3 cellular contexts compared by ENCODE assay signal in genomic region chr3:32186097-32186496, GRCh38.
TF ChIP-seq lines count a peak whose summit lies in the region.

No MANE protein-coding gene starts in this region.

TF ChIP-seq in H1, 55 proteins besides CTCF, POLR2A, EP300 and RAD21:
- TF ChIP-seq NANOG (IDR thresholded peaks at IDR 0.05; ENCODE audit: insufficient read depth, low read depth, low read length, poor library complexity, severe bottlenecking) (no peak), SP1 (IDR thresholded peaks at IDR 0.05; ENCODE audit: low read depth, low read length) (0 out of 2 replicates have a peak, but pooled peaks have one; percentile 53)

TF ChIP-seq in liver, 16 proteins besides CTCF, POLR2A, EP300 and RAD21:
- peak; percentile 92 to 94 for TF ChIP-seq RXRA (IDR thresholded peaks at IDR 0.05)
- TF ChIP-seq SP1 (IDR thresholded peaks at IDR 0.05) = peak; percentile 88
- TF ChIP-seq, protein P1, sequence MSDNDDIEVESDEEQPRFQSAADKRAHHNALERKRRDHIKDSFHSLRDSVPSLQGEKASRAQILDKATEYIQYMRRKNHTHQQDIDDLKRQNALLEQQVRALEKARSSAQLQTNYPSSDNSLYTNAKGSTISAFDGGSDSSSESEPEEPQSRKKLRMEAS (IDR thresholded peaks at IDR 0.05) = peak; percentile 55
- peak; percentile 91 to 92 for TF ChIP-seq HNF4A (conservative IDR thresholded peaks at IDR 0.05)
- TF ChIP-seq TAF1 (conservative IDR thresholded peaks at IDR 0.05) = no peak
- TF ChIP-seq GABPA (IDR thresholded peaks at IDR 0.05 in 1 of 2, conservative IDR thresholded peaks at IDR 0.05 in 1 of 2) = no peak
- TF ChIP-seq FOXA1 (IDR thresholded peaks at IDR 0.05) = no peak
- TF ChIP-seq, protein P2, sequence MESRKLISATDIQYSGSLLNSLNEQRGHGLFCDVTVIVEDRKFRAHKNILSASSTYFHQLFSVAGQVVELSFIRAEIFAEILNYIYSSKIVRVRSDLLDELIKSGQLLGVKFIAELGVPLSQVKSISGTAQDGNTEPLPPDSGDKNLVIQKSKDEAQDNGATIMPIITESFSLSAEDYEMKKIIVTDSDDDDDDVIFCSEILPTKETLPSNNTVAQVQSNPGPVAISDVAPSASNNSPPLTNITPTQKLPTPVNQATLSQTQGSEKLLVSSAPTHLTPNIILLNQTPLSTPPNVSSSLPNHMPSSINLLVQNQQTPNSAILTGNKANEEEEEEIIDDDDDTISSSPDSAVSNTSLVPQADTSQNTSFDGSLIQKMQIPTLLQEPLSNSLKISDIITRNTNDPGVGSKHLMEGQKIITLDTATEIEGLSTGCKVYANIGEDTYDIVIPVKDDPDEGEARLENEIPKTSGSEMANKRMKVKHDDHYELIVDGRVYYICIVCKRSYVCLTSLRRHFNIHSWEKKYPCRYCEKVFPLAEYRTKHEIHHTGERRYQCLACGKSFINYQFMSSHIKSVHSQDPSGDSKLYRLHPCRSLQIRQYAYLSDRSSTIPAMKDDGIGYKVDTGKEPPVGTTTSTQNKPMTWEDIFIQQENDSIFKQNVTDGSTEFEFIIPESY (IDR thresholded peaks at IDR 0.05) = no peak
- TF ChIP-seq NR2F2 (IDR thresholded peaks at IDR 0.05) = peak; percentile 93
- peak; percentile 26 for TF ChIP-seq FOXA2 (IDR thresholded peaks at IDR 0.05)
- TF ChIP-seq EGR1 (IDR thresholded peaks at IDR 0.05; ENCODE audit: low read depth in 2 of 2) = no peak
- peak; percentile 75 for TF ChIP-seq HNF4G (IDR thresholded peaks at IDR 0.05)
- TF ChIP-seq, protein P3, sequence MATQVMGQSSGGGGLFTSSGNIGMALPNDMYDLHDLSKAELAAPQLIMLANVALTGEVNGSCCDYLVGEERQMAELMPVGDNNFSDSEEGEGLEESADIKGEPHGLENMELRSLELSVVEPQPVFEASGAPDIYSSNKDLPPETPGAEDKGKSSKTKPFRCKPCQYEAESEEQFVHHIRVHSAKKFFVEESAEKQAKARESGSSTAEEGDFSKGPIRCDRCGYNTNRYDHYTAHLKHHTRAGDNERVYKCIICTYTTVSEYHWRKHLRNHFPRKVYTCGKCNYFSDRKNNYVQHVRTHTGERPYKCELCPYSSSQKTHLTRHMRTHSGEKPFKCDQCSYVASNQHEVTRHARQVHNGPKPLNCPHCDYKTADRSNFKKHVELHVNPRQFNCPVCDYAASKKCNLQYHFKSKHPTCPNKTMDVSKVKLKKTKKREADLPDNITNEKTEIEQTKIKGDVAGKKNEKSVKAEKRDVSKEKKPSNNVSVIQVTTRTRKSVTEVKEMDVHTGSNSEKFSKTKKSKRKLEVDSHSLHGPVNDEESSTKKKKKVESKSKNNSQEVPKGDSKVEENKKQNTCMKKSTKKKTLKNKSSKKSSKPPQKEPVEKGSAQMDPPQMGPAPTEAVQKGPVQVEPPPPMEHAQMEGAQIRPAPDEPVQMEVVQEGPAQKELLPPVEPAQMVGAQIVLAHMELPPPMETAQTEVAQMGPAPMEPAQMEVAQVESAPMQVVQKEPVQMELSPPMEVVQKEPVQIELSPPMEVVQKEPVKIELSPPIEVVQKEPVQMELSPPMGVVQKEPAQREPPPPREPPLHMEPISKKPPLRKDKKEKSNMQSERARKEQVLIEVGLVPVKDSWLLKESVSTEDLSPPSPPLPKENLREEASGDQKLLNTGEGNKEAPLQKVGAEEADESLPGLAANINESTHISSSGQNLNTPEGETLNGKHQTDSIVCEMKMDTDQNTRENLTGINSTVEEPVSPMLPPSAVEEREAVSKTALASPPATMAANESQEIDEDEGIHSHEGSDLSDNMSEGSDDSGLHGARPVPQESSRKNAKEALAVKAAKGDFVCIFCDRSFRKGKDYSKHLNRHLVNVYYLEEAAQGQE (IDR thresholded peaks at IDR 0.05) = peak; percentile 77
- peak in 1 of 2 donors; percentile 40 for TF ChIP-seq JUND (IDR thresholded peaks at IDR 0.05)
- TF ChIP-seq ATF3 (IDR thresholded peaks at IDR 0.05) = no peak
- TF ChIP-seq YY1 (IDR thresholded peaks at IDR 0.05) = peak; percentile 94

TF ChIP-seq in SK-N-SH, 30 proteins besides CTCF, POLR2A, EP300 and RAD21:
- TF ChIP-seq GABPA (IDR thresholded peaks at IDR 0.05; ENCODE audit: low read depth) (no peak), SIN3A (IDR thresholded peaks at IDR 0.05; ENCODE audit: borderline replicate concordance, low read depth, low read length) (no peak), SMC3 (IDR thresholded peaks at IDR 0.05; ENCODE audit: low read depth, low read length) (no peak), FOSL2 (IDR thresholded peaks at IDR 0.05; ENCODE audit: borderline replicate concordance, low read depth) (no peak), MXI1 (IDR thresholded peaks at IDR 0.05; ENCODE audit: low read depth, low read length) (no peak), CHD2 (IDR thresholded peaks at IDR 0.05; ENCODE audit: low read length, partially characterized antibody) (no peak), YY1 (IDR thresholded peaks at IDR 0.05; ENCODE audit: low read depth) (no peak), RCOR1 (IDR thresholded peaks at IDR 0.05; ENCODE audit: low read length) (no peak), TAF1 (IDR thresholded peaks at IDR 0.05; ENCODE audit: borderline replicate concordance, low read depth, low read length) (no peak), NFIC (IDR thresholded peaks at IDR 0.05; ENCODE audit: borderline replicate concordance) (no peak), TCF12 (IDR thresholded peaks at IDR 0.05) (no peak), GATA2 (CRISPR knock-in tag; IDR thresholded peaks at IDR 0.05) (no peak), FOXM1 (IDR thresholded peaks at IDR 0.05; ENCODE audit: low read depth) (no peak), EZH2phosphoT487 (IDR thresholded peaks at IDR 0.05; ENCODE audit: borderline replicate concordance, low read depth) (no peak), MEF2A (IDR thresholded peaks at IDR 0.05; ENCODE audit: borderline replicate concordance, low read depth) (no peak), RXRA (IDR thresholded peaks at IDR 0.05; ENCODE audit: borderline replicate concordance, low read depth) (no peak), ELF1 (IDR thresholded peaks at IDR 0.05) (no peak), USF1 (IDR thresholded peaks at IDR 0.05; ENCODE audit: borderline replicate concordance, low read depth) (no peak)
- TF ChIP-seq, protein P2 (IDR thresholded peaks at IDR 0.05; ENCODE audit: borderline replicate concordance, low read depth) = no peak
